ENCODE assay signal across 1 cellular context in genomic region chr5:110019119-110019518, GRCh38.
TF ChIP-seq lines count a peak whose summit lies in the region.

No MANE protein-coding gene starts in this region.

TF ChIP-seq in HepG2, 621 proteins besides CTCF, POLR2A, EP300 and RAD21 (continued from another document):
- no peak for TF ChIP-seq ZNF710 (CRISPR knock-in tag; IDR thresholded peaks at IDR 0.05; ENCODE audit: borderline replicate concordance)
- TF ChIP-seq ZNF383 (CRISPR knock-in tag; IDR thresholded peaks at IDR 0.05; ENCODE audit: borderline replicate concordance) = no peak
- TF ChIP-seq ZBTB33 (CRISPR knock-in tag; IDR thresholded peaks at IDR 0.05) = peak; percentile 60; the same call in 1 of the 2 replicates
- TF ChIP-seq ZNF879 (CRISPR knock-in tag; IDR thresholded peaks at IDR 0.05) = no peak
- no peak for TF ChIP-seq POGK (CRISPR knock-in tag; conservative IDR thresholded peaks at IDR 0.05)
- TF ChIP-seq ZNF687 (CRISPR knock-in tag; IDR thresholded peaks at IDR 0.05) = peak; percentile 33; the same call in 1 of the 2 replicates
- TF ChIP-seq NFAT5 (CRISPR knock-in tag; IDR thresholded peaks at IDR 0.05) = no peak
- TF ChIP-seq TARDBP (CRISPR knock-in tag; IDR thresholded peaks at IDR 0.05) = no peak
- no peak for TF ChIP-seq ZHX1 (CRISPR knock-in tag; IDR thresholded peaks at IDR 0.05; ENCODE audit: low read depth)
- TF ChIP-seq ATF3 (CRISPR knock-in tag; IDR thresholded peaks at IDR 0.05) = no peak
- no peak for TF ChIP-seq SIN3B (IDR thresholded peaks at IDR 0.05; ENCODE audit: low read length)
- TF ChIP-seq ZNF503 (CRISPR knock-in tag; IDR thresholded peaks at IDR 0.05) = no peak
- TF ChIP-seq KDM5B (CRISPR knock-in tag; IDR thresholded peaks at IDR 0.05; ENCODE audit: borderline replicate concordance) = no peak
- TF ChIP-seq ZNF460 (CRISPR knock-in tag; IDR thresholded peaks at IDR 0.05; ENCODE audit: borderline replicate concordance) = no peak
- TF ChIP-seq MYNN (CRISPR knock-in tag; IDR thresholded peaks at IDR 0.05; ENCODE audit: low read depth) = no peak
- TF ChIP-seq RXRB (CRISPR knock-in tag; IDR thresholded peaks at IDR 0.05; ENCODE audit: borderline replicate concordance) = no peak
- no peak for TF ChIP-seq ZNF432 (CRISPR knock-in tag; IDR thresholded peaks at IDR 0.05; ENCODE audit: borderline replicate concordance)
- peak; percentile 36 for TF ChIP-seq TEAD3 (CRISPR knock-in tag; optimal IDR thresholded peaks at IDR 0.05; ENCODE audit: borderline replicate concordance)
- no peak for TF ChIP-seq TOE1 (CRISPR knock-in tag; IDR thresholded peaks at IDR 0.05)
- TF ChIP-seq SPEN (CRISPR knock-in tag; IDR thresholded peaks at IDR 0.05; ENCODE audit: low read depth) = 0 out of 2 replicates have a peak, but pooled peaks have one; percentile 28
- peak; percentile 18; the same call in 1 of the 2 replicates for TF ChIP-seq ZBTB7A (CRISPR knock-in tag; IDR thresholded peaks at IDR 0.05)
TF ChIP-seq in HepG2: peak in this region for 5.
